30 cellular contexts compared by ENCODE assay signal in the genomic region with DNA sequence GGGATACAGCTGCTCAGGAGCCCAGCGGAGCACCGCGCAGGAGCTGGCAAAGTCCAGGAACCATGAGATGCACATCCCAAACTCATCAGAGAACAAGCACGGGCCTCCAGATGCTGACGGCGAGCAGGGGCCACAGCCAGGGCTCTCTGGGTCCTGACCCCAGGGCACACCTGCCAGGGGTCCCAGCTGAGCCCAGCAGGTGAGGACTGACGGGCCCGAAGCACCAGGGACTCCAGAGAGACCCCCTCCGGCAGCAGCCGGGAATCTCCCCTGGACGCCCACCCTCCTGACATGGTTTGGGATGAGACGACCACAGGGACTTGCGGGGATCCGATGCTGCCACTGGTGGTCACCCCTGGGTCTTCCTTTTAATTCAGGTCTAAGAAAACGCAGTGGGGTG. TPM values are rescaled to one million over a fixed set of nuclear protein-coding genes. Genes with fewer than 3 reads are reported as not detected.
"Had no signal": no experiment of that assay in that cellular context is flagged by ENCODE, and none has a peak within 500 bp of the region (broad histone marks: within the 10 kb centered on the region; RNA-seq: fewer than 3 reads in every experiment).

No MANE protein-coding gene starts in this region.

- H3K4me3 Mint-ChIP-seq: activated B cell treated with CpG ODN at 0.5 μM for 24 hours; activated CD4-positive, alpha-beta T cell treated with anti-CD3 and anti-CD28 coated beads, Interleukin-2, amount 10 ng/mL, durations not matched to agents 24 days and 14 days; activated CD8-positive, alpha-beta memory T cell treated with anti-CD3 and anti-CD28 coated beads, Interleukin-2, amount 10 ng/mL, durations not matched to agents 7 days and 5 days; activated naive CD4-positive, alpha-beta T cell treated with anti-CD3 and anti-CD28 coated beads for 36 hours; activated naive CD8-positive, alpha-beta T cell; activated T-cell treated with anti-CD3 and anti-CD28 coated beads, Interleukin-2, amount 50 U/mL, for 24 hours; activated T-helper 1 cell treated with anti-CD3 and anti-CD28 coated beads, Interleukin-12 subunit alpha, Interleukin-12 subunit beta, Interleukin-2, Interleukin-4 antibody, amounts not matched to agents 30 ng/mL and 10 ng/mL and 1 ng/mL, durations not matched to agents 14 hours and 24 hours and 36 hours; brain; T-cell had no signal

- H3K36me3 Mint-ChIP-seq: activated CD8-positive, alpha-beta memory T cell treated with anti-CD3 and anti-CD28 coated beads, Interleukin-2, amount 10 ng/mL, durations not matched to agents 7 days and 5 days; brain; T-cell had no signal

- DNase-seq: activated B cell treated with CpG ODN at 0.5 μM for 24 hours; activated CD4-positive, alpha-beta T cell treated with anti-CD3 and anti-CD28 coated beads for 1 hour; activated CD4-positive, alpha-beta T cell treated with anti-CD3 and anti-CD28 coated beads, Interleukin-2, amount 10 ng/mL, durations not matched to agents 24 days and 14 days; activated CD4-positive, alpha-beta T cell treated with anti-CD3 and anti-CD28 coated beads, Interleukin-2, amount 50 U/mL, for 48 hours; activated CD8-positive, alpha-beta memory T cell treated with anti-CD3 and anti-CD28 coated beads, Interleukin-2, amount 10 ng/mL, durations not matched to agents 7 days and 5 days; activated gamma-delta T cell; activated naive CD4-positive, alpha-beta T cell treated with anti-CD3 and anti-CD28 coated beads for 36 hours; activated T-cell treated with anti-CD3 and anti-CD28 coated beads, Interleukin-2, amount 50 U/mL, for 24 hours; amygdala; Kasumi-1; KBM-7; NCI-H1105 treated with DMSO at 0.1 percent for 48 hours; NCI-H1436 treated with DMSO at 0.1 percent for 48 hours; NCI-H187; NCI-H2081; NCI-H510A treated with DMSO at 0.1 percent for 48 hours; NCI-H69; NK-92 treated with Interleukin-12 subunit alpha and Interleukin-12 subunit beta, amount 100 ng/mL, for 24 hours; OCI-M1; Peyer's patch; SHP77 treated with DMSO at 0.1 percent for 48 hours; T-cell; T-helper 2 cell; T1000 had no signal

- ATAC-seq: activated CD8-positive, alpha-beta memory T cell treated with anti-CD3 and anti-CD28 coated beads, Interleukin-2, amount 10 ng/mL, durations not matched to agents 7 days and 5 days; T-cell had no signal

- H3K4me1 ChIP-seq: Peyer's patch had no signal

- H3K9me3 Mint-ChIP-seq: activated CD4-positive, alpha-beta T cell treated with anti-CD3 and anti-CD28 coated beads, Interleukin-2, amount 10 ng/mL, durations not matched to agents 24 days and 14 days; activated T-helper 1 cell treated with anti-CD3 and anti-CD28 coated beads, Interleukin-12 subunit alpha, Interleukin-12 subunit beta, Interleukin-2, Interleukin-4 antibody, amounts not matched to agents 30 ng/mL and 10 ng/mL and 1 ng/mL, durations not matched to agents 14 hours and 24 hours and 36 hours had no signal

- H3K4me1 Mint-ChIP-seq: activated CD4-positive, alpha-beta T cell treated with anti-CD3 and anti-CD28 coated beads, Interleukin-2, amount 10 ng/mL, durations not matched to agents 24 days and 14 days; brain had no signal

- H3K9me3 ChIP-seq: Peyer's patch had no signal

- H3K36me3 ChIP-seq: Peyer's patch had no signal

- H3K27me3 Mint-ChIP-seq: activated CD4-positive, alpha-beta T cell treated with anti-CD3 and anti-CD28 coated beads, Interleukin-2, amount 10 ng/mL, durations not matched to agents 24 days and 14 days had no signal

- H3K27ac ChIP-seq: Peyer's patch, RWPE1 had no signal

- H3K27ac Mint-ChIP-seq: activated B cell treated with CpG ODN at 0.5 μM for 24 hours; activated CD4-positive, alpha-beta T cell treated with anti-CD3 and anti-CD28 coated beads, Interleukin-2, amount 10 ng/mL, durations not matched to agents 24 days and 14 days; activated CD8-positive, alpha-beta memory T cell treated with anti-CD3 and anti-CD28 coated beads, Interleukin-2, amount 10 ng/mL, durations not matched to agents 7 days and 5 days; activated naive CD4-positive, alpha-beta T cell treated with anti-CD3 and anti-CD28 coated beads for 36 hours; activated naive CD8-positive, alpha-beta T cell; activated T-cell treated with anti-CD3 and anti-CD28 coated beads, Interleukin-2, amount 50 U/mL, for 24 hours; activated T-helper 1 cell treated with anti-CD3 and anti-CD28 coated beads, Interleukin-12 subunit alpha, Interleukin-12 subunit beta, Interleukin-2, Interleukin-4 antibody, amounts not matched to agents 30 ng/mL and 10 ng/mL and 1 ng/mL, durations not matched to agents 14 hours and 24 hours and 36 hours; brain; T-cell had no signal

- H3K27me3 ChIP-seq: Peyer's patch had no signal

- H3K4me3 ChIP-seq: Peyer's patch had no signal

RNA-seq across cellular contexts. Expression of a gene that starts 22.1 kb away (rescaled TPM):
- total RNA-seq: activated B cell treated with CpG ODN at 0.5 μM for 24 hours; activated CD4-positive, alpha-beta T cell treated with anti-CD3 and anti-CD28 coated beads, Interleukin-2, amount 10 ng/mL, durations not matched to agents 24 days and 14 days; activated CD8-positive, alpha-beta memory T cell treated with anti-CD3 and anti-CD28 coated beads, Interleukin-2, amount 10 ng/mL, durations not matched to agents 7 days and 5 days; activated naive CD4-positive, alpha-beta T cell treated with anti-CD3 and anti-CD28 coated beads for 36 hours; activated T-helper 1 cell treated with anti-CD3 and anti-CD28 coated beads, Interleukin-12 subunit alpha, Interleukin-12 subunit beta, Interleukin-2, Interleukin-4 antibody, amounts not matched to agents 30 ng/mL and 10 ng/mL and 1 ng/mL, durations not matched to agents 14 hours and 24 hours and 36 hours; astrocyte; Peyer's patch; SK-MEL-5; T-cell had no signal

RNA-seq across cellular contexts. Expression of a gene that starts 23.4 kb away (rescaled TPM):
- total RNA-seq: activated T-helper 1 cell treated with anti-CD3 and anti-CD28 coated beads, Interleukin-12 subunit alpha, Interleukin-12 subunit beta, Interleukin-2, Interleukin-4 antibody, amounts not matched to agents 30 ng/mL and 10 ng/mL and 1 ng/mL, durations not matched to agents 14 hours and 24 hours and 36 hours; astrocyte; SK-MEL-5 had no signal

RNA-seq across cellular contexts. Expression of a gene that starts 49.2 kb away (rescaled TPM):
- total RNA-seq: activated B cell treated with CpG ODN at 0.5 μM for 24 hours; activated CD4-positive, alpha-beta T cell treated with anti-CD3 and anti-CD28 coated beads, Interleukin-2, amount 10 ng/mL, durations not matched to agents 24 days and 14 days; activated T-helper 1 cell treated with anti-CD3 and anti-CD28 coated beads, Interleukin-12 subunit alpha, Interleukin-12 subunit beta, Interleukin-2, Interleukin-4 antibody, amounts not matched to agents 30 ng/mL and 10 ng/mL and 1 ng/mL, durations not matched to agents 14 hours and 24 hours and 36 hours; Peyer's patch; SK-MEL-5 had no signal

RNA-seq across cellular contexts. Expression of a gene that starts 53.8 kb away (rescaled TPM):
- total RNA-seq: activated B cell treated with CpG ODN at 0.5 μM for 24 hours; activated CD4-positive, alpha-beta T cell treated with anti-CD3 and anti-CD28 coated beads, Interleukin-2, amount 10 ng/mL, durations not matched to agents 24 days and 14 days; activated naive CD4-positive, alpha-beta T cell treated with anti-CD3 and anti-CD28 coated beads for 36 hours; activated T-helper 1 cell treated with anti-CD3 and anti-CD28 coated beads, Interleukin-12 subunit alpha, Interleukin-12 subunit beta, Interleukin-2, Interleukin-4 antibody, amounts not matched to agents 30 ng/mL and 10 ng/mL and 1 ng/mL, durations not matched to agents 14 hours and 24 hours and 36 hours had no signal
